In the genomic region with DNA sequence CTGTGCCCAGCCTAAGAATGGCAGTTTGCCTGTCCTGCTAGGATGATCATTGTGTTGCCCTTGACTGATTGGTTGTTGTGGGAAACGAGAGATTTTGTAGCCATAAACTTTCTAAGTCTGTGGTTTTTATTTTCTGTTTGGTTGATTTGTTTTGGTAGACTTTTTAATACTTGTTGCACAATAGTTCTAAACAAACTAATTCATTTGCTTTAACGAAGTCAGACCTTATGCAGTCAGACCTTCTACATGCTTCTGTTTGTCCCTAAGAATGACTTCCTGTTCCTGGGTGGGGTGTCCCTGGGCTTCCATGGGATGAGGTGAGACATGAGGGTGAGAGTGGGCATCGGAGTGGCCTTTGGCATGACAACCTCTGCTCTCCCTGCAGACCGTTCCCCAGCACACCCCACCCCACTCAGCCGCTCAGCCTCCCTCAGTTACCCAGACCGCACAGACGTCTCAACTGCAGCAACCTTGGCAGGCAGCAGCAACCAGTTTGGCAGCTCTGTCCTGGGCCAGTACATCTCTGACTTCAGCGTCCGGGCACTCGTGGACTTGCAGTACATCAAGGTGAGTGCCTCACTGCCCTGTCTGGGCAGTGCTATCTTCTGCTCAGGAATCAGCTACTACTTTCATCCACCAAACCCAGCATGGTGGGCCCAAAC, we compare ENCODE assay signal across 19 cellular contexts. TPM values are rescaled to one million over a fixed set of nuclear protein-coding genes. Genes with fewer than 3 reads are reported as not detected.
DNase-seq lines count a peak whose midpoint lies in the region; ATAC-seq and TF ChIP-seq lines count a peak whose summit lies in the region.
"Had no signal": no experiment of that assay in that cellular context is flagged by ENCODE, and none has a peak within 500 bp of the region (broad histone marks: within the 10 kb centered on the region; RNA-seq: fewer than 3 reads in every experiment).

No MANE protein-coding gene starts in this region.

- peaks cover 14% of the 10 kb centered on the region for H3K36me3 Mint-ChIP-seq in CD4-positive, CD25-positive, alpha-beta regulatory T cell
- peaks cover 10 to 14% of the 10 kb centered on the region in 2 donors for H3K36me3 Mint-ChIP-seq in CD4-positive, alpha-beta memory T cell
- H3K36me3 Mint-ChIP-seq in naive thymus-derived CD4-positive, alpha-beta T cell = peaks cover 0 to 15% (median 4%) of the 10 kb centered on the region in 5 donors

- no peaks in the 10 kb centered on the region for H3K36me3 ChIP-seq in CD4-positive, CD25-positive, alpha-beta regulatory T cell (ENCODE audit: control insufficient read depth, insufficient read depth, low read length)
- H3K36me3 ChIP-seq in CD4-positive, alpha-beta memory T cell (ENCODE audit: insufficient read depth, low read length) = peaks cover 5% of the 10 kb centered on the region
- H3K36me3 ChIP-seq in naive thymus-derived CD4-positive, alpha-beta T cell (ENCODE audit: control insufficient read depth in 2 of 3, insufficient read depth in 3 of 3, low read length in 3 of 3) = peaks cover 0 to 9% (median 0%) of the 10 kb centered on the region in 3 experiments

- CTCF ChIA-PET in CD4-positive, alpha-beta memory T cell (lab: Charles Lee; ENCODE audit: partially characterized antibody) = interaction anchor here (1.2 to 3.0 kb wide), 3 partner anchors 8 to 48 kb away, joined by 3 to 8 read pairs (median 4); a partner anchor contains a TSS
- CTCF ChIA-PET in naive thymus-derived CD4-positive, alpha-beta T cell (lab: Charles Lee) = interaction anchor here (0.6 kb wide), 1 partner anchor 147 kb away, joined by 3 read pairs; no protein-coding TSS in a partner anchor

- no peaks in the 10 kb centered on the region for H3K9me3 ChIP-seq in CD4-positive, CD25-positive, alpha-beta regulatory T cell (ENCODE audit: control insufficient read depth in 2 of 2, low read length in 2 of 2)
- no peaks in the 10 kb centered on the region for H3K9me3 ChIP-seq in CD4-positive, alpha-beta memory T cell (ENCODE audit: control insufficient read depth in 1 of 2, low read length in 2 of 2)
- H3K9me3 ChIP-seq in naive thymus-derived CD4-positive, alpha-beta T cell (ENCODE audit: control insufficient read depth in 2 of 3, low read length in 3 of 3) = no peaks in the 10 kb centered on the region
- H3K9me3 ChIP-seq: upper lobe of left lung had no signal

- intact Hi-C loops in CD4-positive, alpha-beta memory T cell (cut with micrococcal nuclease) = loop anchor here (10.0 kb wide), 1 partner anchor 404 kb away; no protein-coding TSS in a partner anchor
- intact Hi-C loops in naive thymus-derived CD4-positive, alpha-beta T cell (cut with micrococcal nuclease) = loop anchor here in 1 of 2 donors (10.0 kb wide), 1 partner anchor 204 kb away; no protein-coding TSS in a partner anchor
- intact Hi-C loops in lower leg skin (cut with DNase I; ENCODE audit: low total_unique reads) = no loop called here

- TF ChIP-seq CTCF in lower leg skin (IDR thresholded peaks at IDR 0.05) = no peak

- POLR2A ChIA-PET in CD4-positive, alpha-beta memory T cell (lab: Charles Lee; ENCODE audit: partially characterized antibody) = interaction anchor here (1.3 to 6.4 kb wide), 4 partner anchors 8 to 59 kb away, joined by 3 to 104 read pairs (median 10); a partner anchor contains a TSS
- POLR2A ChIA-PET in naive thymus-derived CD4-positive, alpha-beta T cell (lab: Charles Lee) = interaction anchor here (1.2 to 2.6 kb wide), 2 partner anchors 31 to 267 kb away, joined by 3 to 11 read pairs; no protein-coding TSS in a partner anchor

- no peaks in the 10 kb centered on the region for H3K9me3 Mint-ChIP-seq in CD4-positive, CD25-positive, alpha-beta regulatory T cell
- peaks cover 0 to 5% (median 0%) of the 10 kb centered on the region in 8 donors for H3K9me3 Mint-ChIP-seq in CD4-positive, alpha-beta memory T cell
- H3K9me3 Mint-ChIP-seq in naive thymus-derived CD4-positive, alpha-beta T cell = peaks cover 0 to 6% (median 0%) of the 10 kb centered on the region in 11 donors

- no peak for DNase-seq in CD4-positive, CD25-positive, alpha-beta regulatory T cell
- DNase-seq in CD4-positive, alpha-beta memory T cell = no peak
- peak; percentile 27 for DNase-seq in cerebellar cortex (ENCODE audit: low spot score)
- DNase-seq in naive thymus-derived CD4-positive, alpha-beta T cell = no peak
- DNase-seq in lower leg skin (ENCODE audit: low spot score in 2 of 2) = no peak
- no peak for DNase-seq in COLO668 (lab: John Stamatoyannopoulos, UW; ENCODE audit: unreplicated experiment)
- DNase-seq in SIG-M5 treated with dmso at 0.1 percent for 504 hours (lab: John Stamatoyannopoulos, UW; ENCODE audit: unreplicated experiment) = no peak
- DNase-seq: activated effector memory CD4-positive, alpha-beta T cell treated with Interleukin-2 at 50 U/mL for 16 hours; dermis blood vessel endothelial cell; EL; foreskin keratinocyte; H9; NCI-H2107; NCI-H510A treated with DMSO at 0.1 percent for 48 hours; stimulated activated CD4-positive, alpha-beta T cell treated with anti-CD3 and anti-CD28 coated beads, Interleukin-4, amount 100 ng/mL, for 1 hour; upper lobe of left lung had no signal

- no peak overlapping the region for H3K27ac ChIP-seq in CD4-positive, CD25-positive, alpha-beta regulatory T cell (ENCODE audit: insufficient read depth, low read length, poor library complexity, severe bottlenecking)
- no peak overlapping the region for H3K27ac ChIP-seq in CD4-positive, alpha-beta memory T cell (ENCODE audit: low read depth, low read length)
- no peak overlapping the region for H3K27ac ChIP-seq in naive thymus-derived CD4-positive, alpha-beta T cell (ENCODE audit: low read depth, low read length)
- H3K27ac ChIP-seq: epithelial cell of prostate, foreskin keratinocyte, SK-N-MC had no signal

- no peak for TF ChIP-seq POLR2A in lower leg skin (IDR thresholded peaks at IDR 0.05)

- H3K27me3 ChIP-seq in CD4-positive, CD25-positive, alpha-beta regulatory T cell (ENCODE audit: control insufficient read depth, insufficient read depth, low read length) = no peaks in the 10 kb centered on the region
- no peaks in the 10 kb centered on the region for H3K27me3 ChIP-seq in CD4-positive, alpha-beta memory T cell (ENCODE audit: insufficient read depth, low read length)
- no peaks in the 10 kb centered on the region for H3K27me3 ChIP-seq in naive thymus-derived CD4-positive, alpha-beta T cell (ENCODE audit: control insufficient read depth in 2 of 2, insufficient read depth in 2 of 2, low read length in 2 of 2)
- H3K27me3 ChIP-seq: foreskin keratinocyte, upper lobe of left lung had no signal

- H3K4me3 Mint-ChIP-seq in CD4-positive, CD25-positive, alpha-beta regulatory T cell = peak overlapping the region in 3 of 4 donors; percentile 31 to 51 (median 48)
- peak overlapping the region in 7 of 8 donors; percentile 21 to 55 (median 39) for H3K4me3 Mint-ChIP-seq in CD4-positive, alpha-beta memory T cell
- H3K4me3 Mint-ChIP-seq in naive thymus-derived CD4-positive, alpha-beta T cell = peak overlapping the region in 2 of 10 donors; percentile 39 to 52
- H3K4me3 Mint-ChIP-seq: H9 had no signal

- no peaks in the 10 kb centered on the region for H3K27me3 Mint-ChIP-seq in CD4-positive, CD25-positive, alpha-beta regulatory T cell
- H3K27me3 Mint-ChIP-seq in CD4-positive, alpha-beta memory T cell = no peaks in the 10 kb centered on the region
- no peaks in the 10 kb centered on the region for H3K27me3 Mint-ChIP-seq in naive thymus-derived CD4-positive, alpha-beta T cell

- 81 to 87% methylated on average over 10 of the region's 10 CpGs for WGBS in lower leg skin, 2 donors

- peaks cover 16 to 51% (median 29%) of the 10 kb centered on the region in 4 donors for H3K4me1 Mint-ChIP-seq in CD4-positive, CD25-positive, alpha-beta regulatory T cell
- H3K4me1 Mint-ChIP-seq in CD4-positive, alpha-beta memory T cell = peaks cover 23 to 59% (median 40%) of the 10 kb centered on the region in 4 donors
- H3K4me1 Mint-ChIP-seq in naive thymus-derived CD4-positive, alpha-beta T cell = peaks cover 15 to 40% (median 28%) of the 10 kb centered on the region in 7 donors
- H3K4me1 Mint-ChIP-seq: H9 had no signal

- H3K4me1 ChIP-seq in CD4-positive, CD25-positive, alpha-beta regulatory T cell (ENCODE audit: control insufficient read depth, insufficient read depth, low read length, poor library complexity, severe bottlenecking) = peaks cover 23% of the 10 kb centered on the region
- H3K4me1 ChIP-seq in CD4-positive, alpha-beta memory T cell (ENCODE audit: insufficient read depth, low read length) = peaks cover 27% of the 10 kb centered on the region
- H3K4me1 ChIP-seq in naive thymus-derived CD4-positive, alpha-beta T cell (ENCODE audit: control insufficient read depth in 2 of 2, insufficient read depth in 2 of 2, low read length in 2 of 2) = peaks cover 13 to 21% of the 10 kb centered on the region in 2 donors
- H3K4me1 ChIP-seq: foreskin keratinocyte had no signal

- ATAC-seq in CD4-positive, CD25-positive, alpha-beta regulatory T cell (ENCODE audit: low read depth in 2 of 2) = no peak
- no peak for ATAC-seq in naive thymus-derived CD4-positive, alpha-beta T cell
- ATAC-seq: foreskin keratinocyte had no signal

- H3K4me3 ChIP-seq in CD4-positive, CD25-positive, alpha-beta regulatory T cell (ENCODE audit: low read depth, low read length) = no peak overlapping the region
- no peak overlapping the region for H3K4me3 ChIP-seq in CD4-positive, alpha-beta memory T cell (ENCODE audit: low read length in 2 of 2)
- no peak overlapping the region for H3K4me3 ChIP-seq in naive thymus-derived CD4-positive, alpha-beta T cell (ENCODE audit: low read length)
- H3K4me3 ChIP-seq in lower leg skin (ENCODE audit: low read depth, poor library complexity, severe bottlenecking) = no peak overlapping the region
- H3K4me3 ChIP-seq: SK-N-MC, smooth muscle cell, upper lobe of left lung had no signal

- H3K27ac Mint-ChIP-seq in CD4-positive, CD25-positive, alpha-beta regulatory T cell = peak overlapping the region; percentile 76 to 95 (median 92)
- H3K27ac Mint-ChIP-seq in CD4-positive, alpha-beta memory T cell = peak overlapping the region; percentile 75 to 98 (median 86)
- peak overlapping the region in 8 of 9 donors; percentile 61 to 98 (median 78) for H3K27ac Mint-ChIP-seq in naive thymus-derived CD4-positive, alpha-beta T cell

RNA-seq across cellular contexts. Expression of a gene that starts 7.8 kb away (rescaled TPM):
- total RNA-seq in CD4-positive, CD25-positive, alpha-beta regulatory T cell = 33.1 TPM
- polyA plus RNA-seq in CD4-positive, CD25-positive, alpha-beta regulatory T cell = 10 to 100 TPM in 2 of 4 donors, 1 to 10 TPM in 2; 4.9 to 14.0 (median 7.9) TPM
- total RNA-seq in CD4-positive, alpha-beta memory T cell = 10 to 100 TPM; 55.1 to 57.4 TPM
- 10 to 100 TPM in 1 of 2 donors, 1 to 10 TPM in 1; 3.7 to 13.2 TPM for polyA plus RNA-seq in CD4-positive, alpha-beta memory T cell
- 10 to 100 TPM; 32.1 to 51.5 (median 44.6) TPM for total RNA-seq in naive thymus-derived CD4-positive, alpha-beta T cell
- polyA plus RNA-seq in naive thymus-derived CD4-positive, alpha-beta T cell = 1 to 10 TPM; 4.0 to 5.8 TPM
- 10 to 100 TPM; 15.4 to 30.0 (median 18.8) TPM for total RNA-seq in lower leg skin

RNA-seq across cellular contexts. Expression of a gene that starts 35.5 kb away (rescaled TPM):
- total RNA-seq in CD4-positive, CD25-positive, alpha-beta regulatory T cell = 16.4 TPM
- 1 to 10 TPM in 1 of 4 donors, under 1 TPM in 3; 0.68 to 1.1 (median 0.90) TPM for polyA plus RNA-seq in CD4-positive, CD25-positive, alpha-beta regulatory T cell
- 10 to 100 TPM; 19.4 to 19.7 TPM for total RNA-seq in CD4-positive, alpha-beta memory T cell
- 1 to 10 TPM in 1 of 2 donors, not detected in 1; 1.5 TPM for polyA plus RNA-seq in CD4-positive, alpha-beta memory T cell
- total RNA-seq in naive thymus-derived CD4-positive, alpha-beta T cell = 10 to 100 TPM in 4 of 5 experiments, 1 to 10 TPM in 1; 9.4 to 19.8 (median 17.8) TPM
- under 1 TPM; 0.64 to 0.87 TPM for polyA plus RNA-seq in naive thymus-derived CD4-positive, alpha-beta T cell
- 10 to 100 TPM in 1 of 4 donors, 1 to 10 TPM in 3; 4.9 to 12.4 (median 8.8) TPM for total RNA-seq in lower leg skin

RNA-seq across cellular contexts. Expression of a gene that starts 47.6 kb away (rescaled TPM):
- 11.2 TPM for total RNA-seq in CD4-positive, CD25-positive, alpha-beta regulatory T cell
- 1 to 10 TPM in 3 of 4 donors, under 1 TPM in 1; 0.98 to 3.2 (median 2.6) TPM for polyA plus RNA-seq in CD4-positive, CD25-positive, alpha-beta regulatory T cell
- 1 to 10 TPM; 6.7 to 7.2 TPM for total RNA-seq in CD4-positive, alpha-beta memory T cell
- polyA plus RNA-seq in CD4-positive, alpha-beta memory T cell = 1 to 10 TPM in 1 of 2 donors, under 1 TPM in 1; 0.94 to 5.3 TPM
- total RNA-seq in naive thymus-derived CD4-positive, alpha-beta T cell = 1 to 10 TPM; 4.6 to 9.5 (median 5.5) TPM
- polyA plus RNA-seq in naive thymus-derived CD4-positive, alpha-beta T cell = 1 to 10 TPM; 1.4 to 2.0 TPM
- 10 to 100 TPM; 17.4 to 29.1 (median 22.2) TPM for total RNA-seq in lower leg skin

RNA-seq across cellular contexts. Expression of a gene that starts 49.5 kb away (rescaled TPM):
- total RNA-seq in CD4-positive, CD25-positive, alpha-beta regulatory T cell = 31.9 TPM
- polyA plus RNA-seq in CD4-positive, CD25-positive, alpha-beta regulatory T cell = 10 to 100 TPM; 30.2 to 44.4 (median 37.6) TPM
- 10 to 100 TPM; 24.4 to 24.5 TPM for total RNA-seq in CD4-positive, alpha-beta memory T cell
- polyA plus RNA-seq in CD4-positive, alpha-beta memory T cell = 10 to 100 TPM; 18.7 to 42.5 TPM
- total RNA-seq in naive thymus-derived CD4-positive, alpha-beta T cell = 10 to 100 TPM; 12.0 to 38.4 (median 16.4) TPM
- polyA plus RNA-seq in naive thymus-derived CD4-positive, alpha-beta T cell = 10 to 100 TPM; 15.6 to 19.9 TPM
- 10 to 100 TPM in 3 of 4 donors, 1 to 10 TPM in 1; 7.6 to 15.3 (median 14.4) TPM for total RNA-seq in lower leg skin
